Comparison of ENCODE assay signal across 9 cellular contexts in genomic region chr16:57746316-57746715, GRCh38. TPM values are rescaled to one million over a fixed set of nuclear protein-coding genes. Genes with fewer than 3 reads are reported as not detected.
"Had no signal": no experiment of that assay in that cellular context is flagged by ENCODE, and none has a peak within 500 bp of the region (broad histone marks: within the 10 kb centered on the region; RNA-seq: fewer than 3 reads in every experiment).

No MANE protein-coding gene starts in this region.

RNA-seq across cellular contexts. Expression of gene DRC7, which starts 51.7 kb away (rescaled TPM):
- total RNA-seq: naive thymus-derived CD4-positive, alpha-beta T cell; osteocyte; posterior vena cava; right atrium auricular region; sciatic nerve; stomach; thoracic aorta; vagina had no signal
- polyA plus RNA-seq: naive thymus-derived CD4-positive, alpha-beta T cell; smooth muscle cell; stomach had no signal

RNA-seq across cellular contexts. Expression of gene KIFC3, which starts 56.0 kb away (rescaled TPM):
- polyA plus RNA-seq: naive thymus-derived CD4-positive, alpha-beta T cell had no signal
